In genomic region chr1:229582715-229583114, GRCh38 we compare ENCODE assay signal across 20 cellular contexts.
"Had no signal": no experiment of that assay in that cellular context is flagged by ENCODE, and none has a peak within 500 bp of the region (broad histone marks: within the 10 kb centered on the region; RNA-seq: fewer than 3 reads in every experiment).

No MANE protein-coding gene starts in this region.

- H3K36me3 ChIP-seq: esophagus squamous epithelium, sigmoid colon, vagina had no signal

- H3K79me2 ChIP-seq: parathyroid adenoma had no signal

- H2AFZ ChIP-seq: parathyroid adenoma had no signal

- H3K9me3 ChIP-seq: esophagus squamous epithelium, sigmoid colon, testis, vagina had no signal

- H3K27me3 ChIP-seq: esophagus squamous epithelium, sigmoid colon, testis, vagina had no signal

- H3K4me3 ChIP-seq: lung, sigmoid colon, testis, vagina had no signal

- ATAC-seq: effector memory CD8-positive, alpha-beta T cell; natural killer cell; stimulated activated effector memory CD8-positive, alpha-beta T cell treated with anti-CD3 and anti-CD28 coated beads, Interleukin-12 subunit alpha, Interleukin-12 subunit beta, amount 100 ng/mL, for 72 hours had no signal

- DNase-seq: cortex of kidney; effector memory CD8-positive, alpha-beta T cell; erythroblast; esophagus squamous epithelium; foreskin melanocyte; glutamatergic neuron; immature natural killer cell; islet precursor cell; kidney glomerular epithelial cell; natural killer cell; stimulated activated CD4-positive, alpha-beta T cell treated with anti-CD3 and anti-CD28 coated beads, Interleukin-2, amount 100 ng/mL, for 24 hours; stimulated activated CD4-positive, alpha-beta T cell treated with anti-CD3 and anti-CD28 coated beads, Interleukin-4, amount 100 ng/mL, for 24 hours; stimulated activated naive CD4-positive, alpha-beta T cell treated with Interleukin-2 at 50 U/mL for 16 hours had no signal

- FAIRE-seq: endometrium had no signal

- H3K9ac ChIP-seq: parathyroid adenoma had no signal

- H3K27ac ChIP-seq: esophagus squamous epithelium, parathyroid adenoma, testis, vagina had no signal
